ENCODE assay signal across 18 cellular contexts in the genomic region with DNA sequence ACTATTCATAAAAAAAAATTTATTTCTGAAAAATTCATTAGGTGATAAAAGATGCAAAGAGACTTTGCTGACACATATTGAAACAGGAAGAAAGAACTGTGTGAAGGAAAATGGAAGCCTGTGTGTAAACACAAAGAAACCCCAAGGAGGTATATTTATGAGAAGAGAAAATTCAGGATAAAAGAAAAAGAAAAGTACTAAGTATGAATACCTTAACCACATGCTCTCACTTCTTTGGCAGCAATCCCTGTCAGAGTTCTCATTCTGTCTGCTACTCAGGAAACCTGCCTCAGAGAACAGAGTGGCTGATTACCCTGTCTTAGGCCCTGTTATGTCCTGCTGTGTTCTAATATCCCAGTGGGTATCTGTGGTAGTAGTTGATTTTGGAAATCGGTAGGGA.
DNase-seq lines count a peak whose midpoint lies in the region; ATAC-seq, FAIRE-seq and TF ChIP-seq lines count a peak whose summit lies in the region.
"Had no signal": no experiment of that assay in that cellular context is flagged by ENCODE, and none has a peak within 500 bp of the region (broad histone marks: within the 10 kb centered on the region; RNA-seq: fewer than 3 reads in every experiment).

No MANE protein-coding gene starts in this region.

- H3K4me3 Mint-ChIP-seq in endodermal cell (no peak overlapping the region), neural progenitor cell (no peak overlapping the region)
- H3K4me3 Mint-ChIP-seq: activated naive CD8-positive, alpha-beta T cell treated with anti-CD3 and anti-CD28 coated beads, Interleukin-2, amount 10 ng/mL, durations not matched to agents 7 days and 5 days; central memory CD8-positive, alpha-beta T cell; naive thymus-derived CD4-positive, alpha-beta T cell; T-helper 17 cell had no signal

- no peak overlapping the region for H3K9ac ChIP-seq in endodermal cell (ENCODE audit: extremely low read depth, low read length, poor library complexity, severe bottlenecking)
- no peak overlapping the region for H3K9ac ChIP-seq in neural progenitor cell
- H3K9ac ChIP-seq: KMS-11 had no signal

- H3K4me1 Mint-ChIP-seq in endodermal cell, result peaks cover 6% of the 10 kb centered on the region
- H3K4me1 Mint-ChIP-seq in neural progenitor cell, result peaks cover 14% of the 10 kb centered on the region
- H3K4me1 Mint-ChIP-seq: activated naive CD8-positive, alpha-beta T cell treated with anti-CD3 and anti-CD28 coated beads, Interleukin-2, amount 10 ng/mL, durations not matched to agents 7 days and 5 days; central memory CD8-positive, alpha-beta T cell; naive thymus-derived CD4-positive, alpha-beta T cell; T-helper 17 cell had no signal

- no peak for TF ChIP-seq CTCF in endodermal cell (conservative IDR thresholded peaks at IDR 0.05)
- TF ChIP-seq CTCF in Peyer's patch (IDR thresholded peaks at IDR 0.05), result no peak
- TF ChIP-seq CTCF in neural progenitor cell (IDR thresholded peaks at IDR 0.05), result no peak
- TF ChIP-seq CTCF in pancreas (IDR thresholded peaks at IDR 0.05), result no peak

- no peak overlapping the region for H3K4me2 ChIP-seq in neural progenitor cell
- H3K4me2 ChIP-seq: KMS-11 had no signal

- H3K9me3 Mint-ChIP-seq in endodermal cell (no peaks in the 10 kb centered on the region), neural progenitor cell (no peaks in the 10 kb centered on the region)
- H3K9me3 Mint-ChIP-seq: activated naive CD8-positive, alpha-beta T cell treated with anti-CD3 and anti-CD28 coated beads, Interleukin-2, amount 10 ng/mL, durations not matched to agents 7 days and 5 days had no signal

- peak overlapping the region; percentile 28 for H3K27ac Mint-ChIP-seq in endodermal cell
- no peak overlapping the region for H3K27ac Mint-ChIP-seq in neural progenitor cell
- H3K27ac Mint-ChIP-seq: activated naive CD8-positive, alpha-beta T cell treated with anti-CD3 and anti-CD28 coated beads, Interleukin-2, amount 10 ng/mL, durations not matched to agents 7 days and 5 days; naive thymus-derived CD4-positive, alpha-beta T cell; T-helper 17 cell had no signal

- no peaks in the 10 kb centered on the region for H4K20me1 ChIP-seq in neural progenitor cell (ENCODE audit: low read depth)

- H2AFZ ChIP-seq in neural progenitor cell (replicated peaks), result no peak overlapping the region

- no peaks in the 10 kb centered on the region for H3K36me3 ChIP-seq in endodermal cell (ENCODE audit: control insufficient read depth, insufficient read depth, low read length)
- no peaks in the 10 kb centered on the region for H3K36me3 ChIP-seq in Peyer's patch
- H3K36me3 ChIP-seq in neural progenitor cell, result no peaks in the 10 kb centered on the region
- no peaks in the 10 kb centered on the region for H3K36me3 ChIP-seq in pancreas
- H3K36me3 ChIP-seq: upper lobe of right lung had no signal

- H3F3A ChIP-seq in neural progenitor cell (ENCODE audit: low read depth), result no peaks in the 10 kb centered on the region

- H3K27ac ChIP-seq in endodermal cell (ENCODE audit: low read depth, low read length) (peak overlapping the region; percentile 29), Peyer's patch (no peak overlapping the region), neural progenitor cell (no peak overlapping the region), pancreas (no peak overlapping the region)
- H3K27ac ChIP-seq: KMS-11, RWPE1, upper lobe of right lung had no signal

- H3K4me3 ChIP-seq in endodermal cell (ENCODE audit: low read length) (no peak overlapping the region), Peyer's patch (no peak overlapping the region), neural progenitor cell (no peak overlapping the region), pancreas (no peak overlapping the region)
- H3K4me3 ChIP-seq: upper lobe of right lung had no signal

- no peak for DNase-seq in endodermal cell
- DNase-seq in AG08395 (ENCODE audit: low spot score), result no peak
- no peak for DNase-seq in Peyer's patch
- no peak for DNase-seq in neural progenitor cell (ENCODE audit: low spot score)
- no peak for DNase-seq in pancreas
- DNase-seq: activated CD4-positive, alpha-beta T cell treated with anti-CD3 and anti-CD28 coated beads for 48 hours; activated naive CD8-positive, alpha-beta T cell treated with anti-CD3 and anti-CD28 coated beads, Interleukin-2, amount 10 ng/mL, durations not matched to agents 7 days and 5 days; naive thymus-derived CD4-positive, alpha-beta T cell; NCI-H1417 treated with DMSO at 0.1 percent for 48 hours; NCI-H524; T-helper 17 cell; upper lobe of right lung had no signal

- H3K27me3 Mint-ChIP-seq in endodermal cell (ENCODE audit: insufficient read depth) (no peaks in the 10 kb centered on the region), neural progenitor cell (ENCODE audit: insufficient read depth, low read depth) (peaks cover 2% of the 10 kb centered on the region)
- H3K27me3 Mint-ChIP-seq: activated naive CD8-positive, alpha-beta T cell treated with anti-CD3 and anti-CD28 coated beads, Interleukin-2, amount 10 ng/mL, durations not matched to agents 7 days and 5 days; central memory CD8-positive, alpha-beta T cell; naive thymus-derived CD4-positive, alpha-beta T cell; T-helper 17 cell had no signal

- no peaks in the 10 kb centered on the region for H3K27me3 ChIP-seq in endodermal cell (ENCODE audit: control insufficient read depth, insufficient read depth, low read length, poor library complexity, severe bottlenecking)
- no peaks in the 10 kb centered on the region for H3K27me3 ChIP-seq in Peyer's patch
- no peaks in the 10 kb centered on the region for H3K27me3 ChIP-seq in neural progenitor cell
- no peaks in the 10 kb centered on the region for H3K27me3 ChIP-seq in pancreas
- H3K27me3 ChIP-seq: upper lobe of right lung had no signal

- FAIRE-seq in pancreas (lab: Jason Lieb, UNC), result no peak

- no peaks in the 10 kb centered on the region for H3K36me3 Mint-ChIP-seq in endodermal cell (ENCODE audit: low read depth)
- no peaks in the 10 kb centered on the region for H3K36me3 Mint-ChIP-seq in neural progenitor cell
- H3K36me3 Mint-ChIP-seq: activated naive CD8-positive, alpha-beta T cell treated with anti-CD3 and anti-CD28 coated beads, Interleukin-2, amount 10 ng/mL, durations not matched to agents 7 days and 5 days; naive thymus-derived CD4-positive, alpha-beta T cell had no signal

- H3K79me2 ChIP-seq in neural progenitor cell (ENCODE audit: low read depth), result no peaks in the 10 kb centered on the region

- intact Hi-C loops in pancreas (cut with DNase I), result no loop called here

- no peak for TF ChIP-seq POLR2A in Peyer's patch (IDR thresholded peaks at IDR 0.05)

- 86% methylated on average over 1 of the region's 1 CpG; no CpG with 5 or more reads in 1 of the 2 experiments for WGBS in endodermal cell (ENCODE audit: insufficient coverage in 1 of 2, insufficient read length in 1 of 2), 2 experiments
- WGBS in pancreas, 2 donors, result 66 to 71% methylated on average over 1 of the region's 1 CpG

- H3K4me1 ChIP-seq in endodermal cell (ENCODE audit: control insufficient read depth, insufficient read depth, low read length), result no peaks in the 10 kb centered on the region
- H3K4me1 ChIP-seq in Peyer's patch, result no peaks in the 10 kb centered on the region
- peaks cover 9% of the 10 kb centered on the region for H3K4me1 ChIP-seq in neural progenitor cell
- H3K4me1 ChIP-seq in pancreas, result no peaks in the 10 kb centered on the region
- H3K4me1 ChIP-seq: upper lobe of right lung had no signal

- ATAC-seq in GM18867 (IDR thresholded peaks at IDR 0.05; ENCODE audit: unreplicated experiment), result peak; percentile 60
- ATAC-seq in GM21619 (IDR thresholded peaks at IDR 0.05; ENCODE audit: unreplicated experiment), result peak; percentile 45
- peak; percentile 58 for ATAC-seq in HG03139 (IDR thresholded peaks at IDR 0.05; ENCODE audit: unreplicated experiment)
- no peak for ATAC-seq in pancreas
- ATAC-seq: naive thymus-derived CD4-positive, alpha-beta T cell; T-helper 17 cell; upper lobe of right lung had no signal

- no peaks in the 10 kb centered on the region for H3K9me3 ChIP-seq in endodermal cell (ENCODE audit: control insufficient read depth, low read length)
- H3K9me3 ChIP-seq in Peyer's patch, result no peaks in the 10 kb centered on the region
- H3K9me3 ChIP-seq in neural progenitor cell (ENCODE audit: low read depth), result no peaks in the 10 kb centered on the region
- H3K9me3 ChIP-seq in pancreas, result no peaks in the 10 kb centered on the region
- H3K9me3 ChIP-seq: upper lobe of right lung had no signal

Comparison
In these comparisons a context has a peak if more than half of its experiments do, and no peak if none do; other contexts are left out.
1. ATAC-seq: peak in GM18867 (single experiment), GM21619 (single experiment) and HG03139 (single experiment); none in pancreas (0 of 4).